ENCODE assay signal across 1 cellular context in genomic region chr9:77714077-77714549, GRCh38.
TF ChIP-seq lines count a peak whose summit lies in the region.

No MANE protein-coding gene starts in this region.

TF ChIP-seq in GM23338, 12 proteins besides CTCF, POLR2A, EP300 and RAD21 (continued from another document):
- TF ChIP-seq ETS1 (IDR thresholded peaks at IDR 0.05) (no peak), POLR2AphosphoS5 (IDR thresholded peaks at IDR 0.05; ENCODE audit: low read depth) (no peak), NANOG (IDR thresholded peaks at IDR 0.05; ENCODE audit: borderline replicate concordance) (no peak)
TF ChIP-seq in GM23338: peak in this region for 0.
